In the genomic region with DNA sequence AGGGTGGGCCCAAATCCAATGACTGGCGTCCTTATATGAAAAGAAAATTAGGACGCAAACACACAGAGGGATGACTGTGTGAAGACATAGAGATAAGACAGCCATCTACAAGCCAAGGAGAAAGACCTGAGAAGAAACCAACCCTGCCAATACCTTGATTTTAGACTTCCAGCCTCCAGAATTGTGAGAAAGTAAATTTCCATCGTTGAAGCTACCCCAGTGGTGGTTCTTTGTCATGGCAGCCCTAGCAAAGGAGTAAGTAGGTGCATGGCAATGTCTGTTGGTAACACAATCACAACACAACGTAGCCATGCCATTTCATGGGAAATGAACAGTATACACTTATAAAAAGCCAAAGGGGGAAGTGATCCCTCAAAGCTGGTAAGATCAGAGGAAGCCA, we compare ENCODE assay signal across 1 cellular context.
TF ChIP-seq lines count a peak whose summit lies in the region.

No MANE protein-coding gene starts in this region.

TF ChIP-seq in HCT116, 20 proteins besides CTCF, POLR2A, EP300 and RAD21 (continued from another document):
- TF ChIP-seq EGR1 (IDR thresholded peaks at IDR 0.05; ENCODE audit: low read depth) = no peak
- no peak for TF ChIP-seq POLR2AphosphoS5 (IDR thresholded peaks at IDR 0.05; ENCODE audit: low read depth, low read length)
